ENCODE assay signal across 16 cellular contexts in the genomic region with DNA sequence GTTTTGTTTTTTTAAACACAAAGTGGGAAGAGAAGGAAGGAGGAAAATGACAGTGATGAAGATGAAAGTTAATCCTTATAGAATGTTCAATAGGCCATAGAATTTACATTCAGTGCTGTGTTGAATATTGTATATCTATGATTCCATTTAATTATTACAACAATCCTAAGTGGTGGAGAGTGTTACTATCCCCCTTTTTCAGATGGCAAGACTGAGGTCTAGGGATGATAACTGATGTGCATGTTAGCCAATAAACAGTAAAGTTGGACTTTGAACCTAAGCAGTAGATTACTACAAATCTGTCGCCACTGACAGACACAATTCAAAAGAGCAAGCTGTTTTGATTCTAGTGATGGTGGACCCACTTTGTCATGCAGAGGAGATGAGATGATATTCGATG.
DNase-seq lines count a peak whose midpoint lies in the region; ATAC-seq and FAIRE-seq lines count a peak whose summit lies in the region.
"Had no signal": no experiment of that assay in that cellular context is flagged by ENCODE, and none has a peak within 500 bp of the region (broad histone marks: within the 10 kb centered on the region; RNA-seq: fewer than 3 reads in every experiment).

No MANE protein-coding gene starts in this region.

- H3K4me1 ChIP-seq in naive thymus-derived CD4-positive, alpha-beta T cell (ENCODE audit: control insufficient read depth in 2 of 2, insufficient read depth in 2 of 2, low read length in 2 of 2) = peaks cover 21 to 52% of the 10 kb centered on the region in 2 donors

- no peaks in the 10 kb centered on the region for H3K27me3 ChIP-seq in naive thymus-derived CD4-positive, alpha-beta T cell (ENCODE audit: control insufficient read depth in 2 of 2, insufficient read depth in 2 of 2, low read length in 2 of 2)

- peak; percentile 42 for FAIRE-seq in GM18507 (lab: Jason Lieb, UNC)

- peak; percentile 45 for DNase-seq in DMS53 (lab: John Stamatoyannopoulos, UW)
- DNase-seq in DMS53 treated with DMSO at 0.1 percent for 48 hours (lab: John Stamatoyannopoulos, UW; ENCODE audit: unreplicated experiment) = no peak
- no peak for DNase-seq in GM18507 (ENCODE audit: extremely low spot score, insufficient read length, low read depth)
- no peak for DNase-seq in naive thymus-derived CD4-positive, alpha-beta T cell
- no peak for DNase-seq in GM19240 (ENCODE audit: insufficient read length, low spot score)
- no peak for DNase-seq in AG20443 (ENCODE audit: low spot score)
- DNase-seq: activated CD4-positive, alpha-beta T cell treated with anti-CD3 and anti-CD28 coated beads, Interleukin-2, amount 50 U/mL, for 48 hours; Caco-2; head of caudate nucleus; NCI-H526; stimulated activated CD4-positive, alpha-beta T cell treated with anti-CD3 and anti-CD28 coated beads, Interleukin-2, amount 100 ng/mL, for 24 hours; stimulated activated CD8-positive, alpha-beta memory T cell treated with anti-CD3 and anti-CD28 coated beads, Interleukin-4, amount 100 ng/mL, for 48 hours had no signal

- POLR2A ChIA-PET in naive thymus-derived CD4-positive, alpha-beta T cell (lab: Charles Lee) = no interaction called here

- H3K36me3 ChIP-seq in naive thymus-derived CD4-positive, alpha-beta T cell (ENCODE audit: control insufficient read depth in 2 of 3, insufficient read depth in 3 of 3, low read length in 3 of 3) = no peaks in the 10 kb centered on the region

- peaks cover 4% of the 10 kb centered on the region for H3K9me3 Mint-ChIP-seq in activated naive CD8-positive, alpha-beta T cell (ENCODE audit: low read depth)
- H3K9me3 Mint-ChIP-seq in naive thymus-derived CD4-positive, alpha-beta T cell = peaks cover 0 to 1% (median 0%) of the 10 kb centered on the region in 11 donors

- H3K9me3 ChIP-seq in naive thymus-derived CD4-positive, alpha-beta T cell (ENCODE audit: control insufficient read depth in 2 of 3, low read length in 3 of 3) = no peaks in the 10 kb centered on the region
- H3K9me3 ChIP-seq: Caco-2 had no signal

- peaks cover 82% of the 10 kb centered on the region for H3K4me1 Mint-ChIP-seq in activated naive CD8-positive, alpha-beta T cell (ENCODE audit: low read depth)
- H3K4me1 Mint-ChIP-seq in naive thymus-derived CD4-positive, alpha-beta T cell = peaks cover 34 to 84% (median 40%) of the 10 kb centered on the region in 7 donors

- H3K27me3 Mint-ChIP-seq in activated naive CD8-positive, alpha-beta T cell = no peaks in the 10 kb centered on the region
- no peaks in the 10 kb centered on the region for H3K27me3 Mint-ChIP-seq in naive thymus-derived CD4-positive, alpha-beta T cell

- CTCF ChIA-PET in naive thymus-derived CD4-positive, alpha-beta T cell (lab: Charles Lee) = no interaction called here

- intact Hi-C loops in naive thymus-derived CD4-positive, alpha-beta T cell (cut with micrococcal nuclease) = loop anchor here (2.0 to 10.0 kb wide), 8 partner anchors 29 to 1403 kb away; a partner anchor contains a TSS

- peaks cover 11% of the 10 kb centered on the region for H3K36me3 Mint-ChIP-seq in activated naive CD8-positive, alpha-beta T cell
- peaks cover 0 to 25% (median 3%) of the 10 kb centered on the region in 5 donors for H3K36me3 Mint-ChIP-seq in naive thymus-derived CD4-positive, alpha-beta T cell

- no peak overlapping the region for H3K27ac ChIP-seq in naive thymus-derived CD4-positive, alpha-beta T cell (ENCODE audit: low read depth, low read length)
- H3K27ac ChIP-seq: 22Rv1, RWPE1 had no signal

- ATAC-seq in naive thymus-derived CD4-positive, alpha-beta T cell = no peak
- ATAC-seq in HG03432 (IDR thresholded peaks at IDR 0.05; ENCODE audit: unreplicated experiment) = no peak

- H3K27ac Mint-ChIP-seq in activated naive CD8-positive, alpha-beta T cell = peak overlapping the region; percentile 96
- H3K27ac Mint-ChIP-seq in naive thymus-derived CD4-positive, alpha-beta T cell = peak overlapping the region in 5 of 9 donors; percentile 5 to 78 (median 9)

- no peak overlapping the region for H3K4me3 ChIP-seq in naive thymus-derived CD4-positive, alpha-beta T cell (ENCODE audit: low read length)

- H3K4me3 Mint-ChIP-seq in activated naive CD8-positive, alpha-beta T cell = peak overlapping the region; percentile 64
- H3K4me3 Mint-ChIP-seq in naive thymus-derived CD4-positive, alpha-beta T cell = peak overlapping the region in 2 of 10 donors; percentile 2 to 59
